ENCODE assay signal across 9 cellular contexts in genomic region chr4:86935499-86935832, GRCh38. TPM values are rescaled to one million over a fixed set of nuclear protein-coding genes. Genes with fewer than 3 reads are reported as not detected.
DNase-seq lines count a peak whose midpoint lies in the region; ATAC-seq and TF ChIP-seq lines count a peak whose summit lies in the region.
"Had no signal": no experiment of that assay in that cellular context is flagged by ENCODE, and none has a peak within 500 bp of the region (broad histone marks: within the 10 kb centered on the region; RNA-seq: fewer than 3 reads in every experiment).

No MANE protein-coding gene starts in this region.

- intact Hi-C loops in MCF 10A (cut with micrococcal nuclease): loop anchor here (1.0 to 2.0 kb wide), 2 partner anchors 13 to 185 kb away; no protein-coding TSS in a partner anchor

- peak overlapping the region; percentile 91 for H3K27ac Mint-ChIP-seq in MCF 10A (ENCODE audit: low read depth, unreplicated experiment)
- H3K27ac Mint-ChIP-seq in stimulated activated naive B cell treated with anti-CD40 and anti-IgM and Interleukin-4, amounts not matched to agents 10 μg/mL and 1 μg/mL and 100 μg/mL, for 72 hours: peak overlapping the region; percentile 87

- TSS peak; percentile 57 for BruUV-seq in MCF 10A (replicated peaks; lab: Mats Ljungman, UMichigan)

- DNase-seq in NCI-H748 (lab: John Stamatoyannopoulos, UW; ENCODE audit: unreplicated experiment): peak; percentile 27
- no peak for DNase-seq in MCF 10A (ENCODE audit: unreplicated experiment)
- DNase-seq in left kidney (ENCODE audit: low read depth, low spot score): peak; percentile 50
- DNase-seq in stimulated activated naive B cell treated with anti-CD40 and anti-IgM and Interleukin-4, amounts not matched to agents 10 μg/mL and 1 μg/mL and 100 μg/mL, for 72 hours: no peak
- no peak for DNase-seq in T1000 (lab: John Stamatoyannopoulos, UW)
- no peak for DNase-seq in activated CD4-positive, CD25-positive, alpha-beta regulatory T cell treated with anti-CD3 and anti-CD28 coated beads, Interleukin-2, amount 50 U/mL, for 72 hours
- no peak for DNase-seq in ACHN

- peaks cover 21% of the 10 kb centered on the region for H3K36me3 Mint-ChIP-seq in MCF 10A (ENCODE audit: insufficient read depth, unreplicated experiment)
- peaks cover 2 to 4% of the 10 kb centered on the region in 2 donors for H3K36me3 Mint-ChIP-seq in stimulated activated naive B cell treated with anti-CD40 and anti-IgM and Interleukin-4, amounts not matched to agents 10 μg/mL and 1 μg/mL and 100 μg/mL, for 72 hours

- CTCF ChIA-PET in MCF 10A (lab: Yijun Ruan, JAX): interaction anchor here (0.5 to 7.1 kb wide), 8 partner anchors 13 to 300 kb away, joined by 3 to 61 read pairs (median 6); no protein-coding TSS in a partner anchor

- H3K9me3 Mint-ChIP-seq in MCF 10A (ENCODE audit: unreplicated experiment): no peaks in the 10 kb centered on the region
- no peaks in the 10 kb centered on the region for H3K9me3 Mint-ChIP-seq in stimulated activated naive B cell treated with anti-CD40 and anti-IgM and Interleukin-4, amounts not matched to agents 10 μg/mL and 1 μg/mL and 100 μg/mL, for 72 hours

- POLR2A ChIA-PET in MCF 10A (lab: Yijun Ruan, JAX): interaction anchor here (0.6 to 11.3 kb wide), 31 partner anchors 7 to 341 kb away, joined by 3 to 256 read pairs (median 6); partner anchors contain the start of genes KLHL8 and PTPN13

- peaks cover 39% of the 10 kb centered on the region for H3K4me1 Mint-ChIP-seq in MCF 10A (ENCODE audit: insufficient read depth, unreplicated experiment)
- H3K4me1 Mint-ChIP-seq in stimulated activated naive B cell treated with anti-CD40 and anti-IgM and Interleukin-4, amounts not matched to agents 10 μg/mL and 1 μg/mL and 100 μg/mL, for 72 hours: peaks cover 24 to 57% of the 10 kb centered on the region in 2 donors

- H3K4me3 Mint-ChIP-seq in MCF 10A (ENCODE audit: unreplicated experiment): peak overlapping the region; percentile 85
- H3K4me3 Mint-ChIP-seq in stimulated activated naive B cell treated with anti-CD40 and anti-IgM and Interleukin-4, amounts not matched to agents 10 μg/mL and 1 μg/mL and 100 μg/mL, for 72 hours: peak overlapping the region; percentile 84 to 92

- TF ChIP-seq CTCF in MCF 10A (IDR thresholded peaks at IDR 0.05; ENCODE audit: unreplicated experiment): no peak

- ATAC-seq in GM19438 (IDR thresholded peaks at IDR 0.05; ENCODE audit: low read depth, unreplicated experiment): peak; percentile 1
- peak; percentile 7 to 9 for ATAC-seq in stimulated activated naive B cell treated with anti-CD40 and anti-IgM and Interleukin-4, amounts not matched to agents 10 μg/mL and 1 μg/mL and 100 μg/mL, for 72 hours (replicated peaks)

- no peaks in the 10 kb centered on the region for H3K27me3 Mint-ChIP-seq in MCF 10A (ENCODE audit: insufficient read depth, unreplicated experiment)
- no peaks in the 10 kb centered on the region for H3K27me3 Mint-ChIP-seq in stimulated activated naive B cell treated with anti-CD40 and anti-IgM and Interleukin-4, amounts not matched to agents 10 μg/mL and 1 μg/mL and 100 μg/mL, for 72 hours

- in situ Hi-C loops in ACHN (cut with HindIII; ENCODE audit: low pct_ligation_motif_present, low pct_unique_long_range_greater_than_20kb, low sequenced_read_pairs): no loop called here

RNA-seq across cellular contexts. Expression of gene AFF1, which starts 0.7 kb away (rescaled TPM):
- total RNA-seq in MCF 10A (2022): 56.2 and 61.9 TPM in 2 replicates

RNA-seq across cellular contexts. Expression of gene C4orf36, which starts 43.2 kb away (rescaled TPM):
- total RNA-seq in MCF 10A (2022): 2.9 and 3.5 TPM in 2 replicates
- total RNA-seq: T-helper 1 cell treated with Interleukin-12 subunit alpha and Interleukin-12 subunit beta and Interleukin-4 antibody, amounts not matched to agents 30 ng/mL and 1 ng/mL, for 36 hours had no signal

Comparison
In these comparisons a context has a peak if more than half of its experiments do, and no peak if none do; other contexts are left out.
1. DNase-seq: peak in NCI-H748 (single experiment) and left kidney (single experiment); none in MCF 10A (single experiment), stimulated activated naive B cell treated with anti-CD40 and anti-IgM and Interleukin-4, amounts not matched to agents 10 μg/mL and 1 μg/mL and 100 μg/mL, for 72 hours (single experiment), T1000 (single experiment), activated CD4-positive, CD25-positive, alpha-beta regulatory T cell treated with anti-CD3 and anti-CD28 coated beads, Interleukin-2, amount 50 U/mL, for 72 hours (single experiment) and ACHN (single experiment).